Comparison of ENCODE assay signal across 18 cellular contexts in the genomic region with DNA sequence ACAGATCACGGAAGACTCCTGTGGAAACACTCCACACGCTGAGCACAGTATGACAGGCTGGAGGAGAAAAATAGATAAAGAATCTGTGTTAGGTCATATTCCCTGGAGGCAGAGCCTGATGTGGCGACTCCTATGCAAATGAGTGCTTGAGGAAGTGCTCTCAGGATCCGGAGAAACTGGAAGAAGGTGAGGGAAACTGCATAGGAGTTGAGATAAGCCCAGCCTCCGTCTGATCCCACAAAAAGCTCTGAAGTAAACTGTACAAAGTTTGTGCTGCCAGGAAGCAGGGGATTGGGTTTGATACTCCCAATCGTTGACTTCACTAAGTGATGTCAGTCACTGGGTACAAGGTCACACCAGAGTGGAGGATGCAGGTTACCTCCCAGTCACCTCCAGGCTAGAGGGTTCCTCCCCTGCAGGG. TPM values are rescaled to one million over a fixed set of nuclear protein-coding genes. Genes with fewer than 3 reads are reported as not detected.
DNase-seq lines count a peak whose midpoint lies in the region; TF ChIP-seq lines count a peak whose summit lies in the region.
"Had no signal": no experiment of that assay in that cellular context is flagged by ENCODE, and none has a peak within 500 bp of the region (broad histone marks: within the 10 kb centered on the region; RNA-seq: fewer than 3 reads in every experiment).

No MANE protein-coding gene starts in this region.

- peaks cover 23% of the 10 kb centered on the region for H3K9me3 ChIP-seq in OCI-LY7 (ENCODE audit: low read length)
- peaks cover 0 to 4% (median 2%) of the 10 kb centered on the region in 3 donors for H3K9me3 ChIP-seq in skeletal muscle tissue (ENCODE audit: control insufficient read depth in 3 of 3, low read length in 3 of 3)
- H3K9me3 ChIP-seq: lower lobe of right lung, prostate gland had no signal

- H4K20me1 ChIP-seq in OCI-LY7 (ENCODE audit: insufficient read depth, low read length) = no peaks in the 10 kb centered on the region

- peak overlapping the region; percentile 80 for H3K4me2 ChIP-seq in OCI-LY7 (ENCODE audit: low read length)

- peaks cover 41% of the 10 kb centered on the region for H3K4me1 Mint-ChIP-seq in Calu3 (ENCODE audit: low read depth, unreplicated experiment)
- H3K4me1 Mint-ChIP-seq in activated CD4-positive, alpha-beta T cell treated with anti-CD3 and anti-CD28 coated beads, Interleukin-2, amount 10 ng/mL, durations not matched to agents 7 days and 5 days = peaks cover 4% of the 10 kb centered on the region
- H3K4me1 Mint-ChIP-seq: activated CD8-positive, alpha-beta memory T cell treated with anti-CD3 and anti-CD28 coated beads, Interleukin-2, amount 10 ng/mL, durations not matched to agents 7 days and 5 days had no signal

- H3K27me3 Mint-ChIP-seq in Calu3 (ENCODE audit: unreplicated experiment) = no peaks in the 10 kb centered on the region
- peaks cover 13% of the 10 kb centered on the region for H3K27me3 Mint-ChIP-seq in activated CD4-positive, alpha-beta T cell treated with anti-CD3 and anti-CD28 coated beads, Interleukin-2, amount 10 ng/mL, durations not matched to agents 7 days and 5 days

- CTCF ChIA-PET in Calu3 (lab: Charles Lee) (interaction anchor here (1.0 kb wide), 1 partner anchor 34 kb away, joined by 3 read pairs; the partner anchor contains the start of genes OSBPL10 and ZNF860), OCI-LY7 (lab: Charles Lee; ENCODE audit: unreplicated experiment) (interaction anchor here (0.6 to 1.6 kb wide), 3 partner anchors 21 to 130 kb away, joined by 3 to 4 read pairs (median 4); no protein-coding TSS in a partner anchor)
- CTCF ChIA-PET in activated CD4-positive, alpha-beta T cell treated with anti-CD3 and anti-CD28 coated beads, Interleukin-2, amount 10 ng/mL, durations not matched to agents 7 days and 5 days (lab: Charles Lee) = no interaction called here

- intact Hi-C loops in Calu3 (cut with micrococcal nuclease; ENCODE audit: unreplicated experiment) (loop anchor here (2.0 kb wide), 1 partner anchor 15 kb away; no protein-coding TSS in a partner anchor), OCI-LY7 (cut with micrococcal nuclease; ENCODE audit: unreplicated experiment) (loop anchor here (10.0 kb wide), 1 partner anchor 1343 kb away; the partner anchor contains the start of gene TGFBR2)

- H3K27ac ChIP-seq in OCI-LY7 (ENCODE audit: low read depth, low read length, poor library complexity, severe bottlenecking) (peak overlapping the region; percentile 100), skeletal muscle tissue (ENCODE audit: low read depth, low read length) (peak overlapping the region; percentile 42)
- H3K27ac ChIP-seq: ascending aorta, gastroesophageal sphincter, lower lobe of right lung, prostate gland had no signal

- BruUV-seq in Calu3 (replicated peaks; lab: Mats Ljungman, UMichigan) = no TSS peak
- no TSS peak for BruUV-seq in OCI-LY7 (replicated peaks; lab: Mats Ljungman, UMichigan)

- peaks cover 4% of the 10 kb centered on the region for H3K9me3 Mint-ChIP-seq in Calu3 (ENCODE audit: low read depth, unreplicated experiment)
- peaks cover 2% of the 10 kb centered on the region for H3K9me3 Mint-ChIP-seq in activated CD4-positive, alpha-beta T cell treated with anti-CD3 and anti-CD28 coated beads, Interleukin-2, amount 10 ng/mL, durations not matched to agents 7 days and 5 days
- H3K9me3 Mint-ChIP-seq: natural killer cell treated with Interleukin-12 subunit alpha and Interleukin-12 subunit beta and Interleukin-15 and Interleukin-18, amount 100 ng/mL, for 72 hours had no signal

- peak overlapping the region; percentile 8 for H3K27ac Mint-ChIP-seq in Calu3 (ENCODE audit: unreplicated experiment)
- H3K27ac Mint-ChIP-seq in activated CD4-positive, alpha-beta T cell treated with anti-CD3 and anti-CD28 coated beads, Interleukin-2, amount 10 ng/mL, durations not matched to agents 7 days and 5 days = no peak overlapping the region
- H3K27ac Mint-ChIP-seq: activated CD8-positive, alpha-beta memory T cell treated with anti-CD3 and anti-CD28 coated beads, Interleukin-2, amount 10 ng/mL, durations not matched to agents 7 days and 5 days; natural killer cell treated with Interleukin-12 subunit alpha and Interleukin-12 subunit beta and Interleukin-15 and Interleukin-18, amount 100 ng/mL, for 72 hours had no signal

- H2AFZ ChIP-seq in OCI-LY7 (ENCODE audit: low read length) = no peak overlapping the region; the same call in 1 of the 2 replicates

- no peaks in the 10 kb centered on the region for H3K9me2 ChIP-seq in OCI-LY7 (ENCODE audit: insufficient read depth, low read length)

- DNase-seq in Calu3 (peak; percentile 41), OCI-LY7 (ENCODE audit: low spot score) (peak; percentile 61), epithelial cell of esophagus (ENCODE audit: low read depth) (peak; percentile 91), UCSD-AML1 (lab: John Stamatoyannopoulos, UW; ENCODE audit: unreplicated experiment) (no peak), NCI-H2081 (lab: John Stamatoyannopoulos, UW) (no peak), CD1c-positive myeloid dendritic cell (ENCODE audit: extremely low spot score) (no peak)
- DNase-seq in activated CD4-positive, alpha-beta T cell treated with anti-CD3 and anti-CD28 coated beads, Interleukin-2, amount 10 ng/mL, durations not matched to agents 7 days and 5 days = no peak
- DNase-seq: activated CD8-positive, alpha-beta memory T cell treated with anti-CD3 and anti-CD28 coated beads, Interleukin-2, amount 10 ng/mL, durations not matched to agents 7 days and 5 days; activated gamma-delta T cell; lower lobe of right lung; MV-4-11; NCI-H2029 treated with DMSO at 0.1 percent for 48 hours; RPMI8226 had no signal

- peaks cover 33% of the 10 kb centered on the region for H3K36me3 ChIP-seq in OCI-LY7 (ENCODE audit: insufficient read depth, low read length)
- no peaks in the 10 kb centered on the region for H3K36me3 ChIP-seq in skeletal muscle tissue (ENCODE audit: control insufficient read depth in 3 of 3, insufficient read depth in 3 of 3, low read length in 3 of 3)
- H3K36me3 ChIP-seq: ascending aorta, gastroesophageal sphincter, lower lobe of right lung, prostate gland had no signal

- H3K36me3 Mint-ChIP-seq in Calu3 (ENCODE audit: insufficient read depth, unreplicated experiment) = peaks cover 5% of the 10 kb centered on the region
- H3K36me3 Mint-ChIP-seq in activated CD4-positive, alpha-beta T cell treated with anti-CD3 and anti-CD28 coated beads, Interleukin-2, amount 10 ng/mL, durations not matched to agents 7 days and 5 days (ENCODE audit: low read depth) = peaks cover 2% of the 10 kb centered on the region
- H3K36me3 Mint-ChIP-seq: activated CD8-positive, alpha-beta memory T cell treated with anti-CD3 and anti-CD28 coated beads, Interleukin-2, amount 10 ng/mL, durations not matched to agents 7 days and 5 days; natural killer cell treated with Interleukin-12 subunit alpha and Interleukin-12 subunit beta and Interleukin-15 and Interleukin-18, amount 100 ng/mL, for 72 hours had no signal

- no peaks in the 10 kb centered on the region for H3K27me3 ChIP-seq in skeletal muscle tissue (ENCODE audit: control insufficient read depth in 3 of 3, insufficient read depth in 3 of 3, low read length in 3 of 3)
- H3K27me3 ChIP-seq: ascending aorta, gastroesophageal sphincter had no signal

- H3K4me1 ChIP-seq in OCI-LY7 (ENCODE audit: insufficient read depth, low read length, poor library complexity, severe bottlenecking) = peaks cover 98% of the 10 kb centered on the region
- peaks cover 0 to 21% (median 12%) of the 10 kb centered on the region in 3 donors for H3K4me1 ChIP-seq in skeletal muscle tissue (ENCODE audit: control insufficient read depth in 3 of 3, insufficient read depth in 3 of 3, low read length in 3 of 3)
- H3K4me1 ChIP-seq: ascending aorta, prostate gland had no signal

- H3K79me2 ChIP-seq in OCI-LY7 (ENCODE audit: insufficient read depth, low read depth, low read length) = peaks cover 91% of the 10 kb centered on the region

- POLR2A ChIA-PET in OCI-LY7 (lab: Charles Lee) = interaction anchor here (1.2 to 11.9 kb wide), 14 partner anchors 10 to 1329 kb away, joined by 3 to 141 read pairs (median 8); no protein-coding TSS in a partner anchor
- POLR2A ChIA-PET in activated CD4-positive, alpha-beta T cell treated with anti-CD3 and anti-CD28 coated beads, Interleukin-2, amount 10 ng/mL, durations not matched to agents 7 days and 5 days (lab: Charles Lee) = no interaction called here

- no peak overlapping the region for H3K9ac ChIP-seq in skeletal muscle tissue (ENCODE audit: low read depth in 1 of 3, low read length in 3 of 3)

- no peak overlapping the region for H3K4me3 Mint-ChIP-seq in Calu3 (ENCODE audit: low read depth, unreplicated experiment)
- H3K4me3 Mint-ChIP-seq in activated CD4-positive, alpha-beta T cell treated with anti-CD3 and anti-CD28 coated beads, Interleukin-2, amount 10 ng/mL, durations not matched to agents 7 days and 5 days = no peak overlapping the region
- H3K4me3 Mint-ChIP-seq: activated CD8-positive, alpha-beta memory T cell treated with anti-CD3 and anti-CD28 coated beads, Interleukin-2, amount 10 ng/mL, durations not matched to agents 7 days and 5 days; natural killer cell treated with Interleukin-12 subunit alpha and Interleukin-12 subunit beta and Interleukin-15 and Interleukin-18, amount 100 ng/mL, for 72 hours had no signal

- H3K4me3 ChIP-seq in OCI-LY7 (ENCODE audit: low read depth, low read length, poor library complexity, severe bottlenecking) = peak overlapping the region; percentile 57
- H3K4me3 ChIP-seq in epithelial cell of esophagus (ENCODE audit: low read length) = no peak overlapping the region
- H3K4me3 ChIP-seq in skeletal muscle tissue (ENCODE audit: low read length in 3 of 3) = no peak overlapping the region
- H3K4me3 ChIP-seq: ascending aorta, gastroesophageal sphincter, lower lobe of right lung, prostate gland had no signal

- TF ChIP-seq CTCF in Calu3 (IDR thresholded peaks at IDR 0.05; ENCODE audit: unreplicated experiment) (no peak), OCI-LY7 (conservative IDR thresholded peaks at IDR 0.05; ENCODE audit: low read length) (no peak), epithelial cell of esophagus (IDR thresholded peaks at IDR 0.05; ENCODE audit: insufficient read depth, low read depth, low read length, missing control alignments) (no peak)

RNA-seq across cellular contexts. Expression of gene OSBPL10, which starts 33.4 kb away (rescaled TPM):
- total RNA-seq in Calu3 (2022) (53.3 and 74.7 TPM in 2 replicates), OCI-LY7 (2022) (157 and 170 TPM in 2 replicates), skeletal muscle tissue (6.8 TPM)
- total RNA-seq in OCI-LY7 (2014; rRNA removed; shearing (Covaris generic)) = 58.4 and 65.7 TPM in 2 replicates
- 1 to 10 TPM in 1 of 2 experiments, under 1 TPM in 1; 0.89 to 1.1 TPM for total RNA-seq in activated CD4-positive, alpha-beta T cell treated with anti-CD3 and anti-CD28 coated beads, Interleukin-2, amount 10 ng/mL, durations not matched to agents 7 days and 5 days

RNA-seq across cellular contexts. Expression of gene ZNF860, which starts 33.9 kb away (rescaled TPM):
- total RNA-seq in Calu3 (2022) = 7.5 and 11.8 TPM in 2 replicates
- total RNA-seq in OCI-LY7 (2014; rRNA removed; shearing (Covaris generic)) = 13.8 and 20.3 TPM in 2 replicates
- 22.2 and 24.2 TPM in 2 replicates for total RNA-seq in OCI-LY7 (2022)
- under 0.01 TPM for total RNA-seq in skeletal muscle tissue
- total RNA-seq in activated CD4-positive, alpha-beta T cell treated with anti-CD3 and anti-CD28 coated beads, Interleukin-2, amount 10 ng/mL, durations not matched to agents 7 days and 5 days = not detected
- total RNA-seq: activated CD8-positive, alpha-beta memory T cell treated with anti-CD3 and anti-CD28 coated beads, Interleukin-2, amount 10 ng/mL, durations not matched to agents 7 days and 5 days; natural killer cell treated with Interleukin-12 subunit alpha and Interleukin-12 subunit beta and Interleukin-15 and Interleukin-18, amount 100 ng/mL, for 72 hours had no signal

Comparison
In these comparisons a context has a peak if more than half of its experiments do, and no peak if none do; other contexts are left out.
1. DNase-seq: peak in Calu3 (single experiment), OCI-LY7 (single experiment) and epithelial cell of esophagus (single experiment); none in activated CD4-positive, alpha-beta T cell treated with anti-CD3 and anti-CD28 coated beads, Interleukin-2, amount 10 ng/mL, durations not matched to agents 7 days and 5 days (single experiment), UCSD-AML1 (single experiment), NCI-H2081 (0 of 2) and CD1c-positive myeloid dendritic cell (single experiment).